ENCODE assay signal across 8 cellular contexts in the genomic region with DNA sequence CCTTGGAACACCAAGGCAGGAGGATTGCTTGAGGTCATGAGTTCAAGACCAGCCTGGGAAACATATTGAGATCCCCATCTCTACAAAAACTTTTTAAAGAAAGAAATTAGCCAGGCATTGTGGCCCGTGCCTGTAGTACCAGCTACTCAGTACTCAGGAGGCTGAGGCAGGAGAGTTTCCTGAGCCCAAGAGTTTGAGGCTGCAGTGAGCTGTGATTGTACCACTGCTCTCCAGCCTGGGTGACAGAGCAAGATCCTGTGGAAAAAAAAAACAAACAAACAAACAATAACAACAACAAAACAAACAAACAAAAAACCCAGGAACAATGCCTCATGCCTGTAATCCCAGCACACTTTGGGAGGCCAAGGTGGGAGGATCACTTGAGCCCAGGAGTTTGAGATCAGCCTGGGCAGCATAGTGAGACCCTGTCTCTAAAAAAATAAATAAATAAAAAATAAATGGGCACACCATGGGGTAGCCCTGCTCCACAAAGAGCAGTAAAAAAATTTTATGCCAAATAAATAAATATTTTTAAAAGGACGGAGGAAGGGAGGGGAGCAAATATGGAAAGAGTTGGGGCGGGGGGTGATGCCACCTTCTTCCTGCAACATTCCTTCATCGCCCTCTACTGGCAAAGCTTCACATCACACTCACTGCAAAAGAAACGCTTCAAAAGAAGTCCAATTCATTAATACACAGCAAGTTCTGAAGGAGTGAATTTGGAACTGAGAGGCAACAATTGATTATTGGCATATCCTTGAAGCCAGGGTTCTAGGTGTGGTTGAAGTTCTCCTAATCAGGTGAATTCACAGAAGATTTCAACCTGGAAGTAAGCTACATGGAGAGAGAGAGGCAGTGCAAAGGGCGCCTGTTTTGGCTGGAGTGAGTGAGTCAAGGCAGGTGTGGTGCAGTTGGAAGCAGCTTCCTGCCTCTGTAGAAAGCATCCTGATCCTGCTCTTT.
DNase-seq lines count a peak whose midpoint lies in the region; ATAC-seq lines count a peak whose summit lies in the region.

No MANE protein-coding gene starts in this region.

- DNase-seq in COLO668 (lab: John Stamatoyannopoulos, UW; ENCODE audit: unreplicated experiment) (peak; percentile 67), NCI-H345 (lab: John Stamatoyannopoulos, UW) (peak; percentile 63), ecto neural progenitor cell (ENCODE audit: low spot score) (peak; percentile 72), midbrain (lab: John Stamatoyannopoulos, UW) (peak; percentile 54)
- DNase-seq in activated CD4-positive, alpha-beta T cell treated with anti-CD3 and anti-CD28 coated beads, Interleukin-2, amount 50 U/mL, for 48 hours: peak; percentile 70 to 79
- DNase-seq in stimulated activated CD8-positive, alpha-beta memory T cell treated with anti-CD3 and anti-CD28 coated beads, Interleukin-4, amount 100 ng/mL, for 48 hours: peak; percentile 80

- ATAC-seq in GM21390 (IDR thresholded peaks at IDR 0.05; ENCODE audit: unreplicated experiment): peak; percentile 44
- no peak for ATAC-seq in HG03159 (IDR thresholded peaks at IDR 0.05; ENCODE audit: unreplicated experiment)
